Comparison of ENCODE assay signal across 8 cellular contexts in genomic region chr6:137033828-137034227, GRCh38. TPM values are rescaled to one million over a fixed set of nuclear protein-coding genes. Genes with fewer than 3 reads are reported as not detected.
DNase-seq lines count a peak whose midpoint lies in the region; ATAC-seq and TF ChIP-seq lines count a peak whose summit lies in the region.

No MANE protein-coding gene starts in this region.

- H3K36me3 ChIP-seq in body of pancreas (replicated peaks in 1 of 2; ENCODE audit: insufficient read depth in 1 of 2, low read depth in 2 of 2), result no peaks in the 10 kb centered on the region

- no peak for TF ChIP-seq POLR2A in body of pancreas (IDR thresholded peaks at IDR 0.05)

- no peak overlapping the region for H3K27ac ChIP-seq in body of pancreas

- TF ChIP-seq CTCF in GM12864 (IDR thresholded peaks at IDR 0.05; ENCODE audit: low read depth, low read length, missing control alignments) (no peak), body of pancreas (IDR thresholded peaks at IDR 0.05) (no peak)

- intact Hi-C loops in body of pancreas (cut with DNase I), result no loop called here

- H3K9me3 ChIP-seq in body of pancreas, result no peaks in the 10 kb centered on the region

- H3K27me3 ChIP-seq in body of pancreas, result no peaks in the 10 kb centered on the region

- ATAC-seq in GM21786 (IDR thresholded peaks at IDR 0.05; ENCODE audit: unreplicated experiment) (peak; percentile 99), body of pancreas (no peak)

- DNase-seq in GM12864 (ENCODE audit: low read depth) (peak; percentile 40), MV-4-11 (lab: John Stamatoyannopoulos, UW) (peak; percentile 91), activated T-helper 1 cell treated with Interleukin-2 at 50 U/mL for 16 hours (ENCODE audit: low read depth) (peak; percentile 16), superior temporal gyrus (ENCODE audit: extremely low spot score) (no peak), NCI-H1105 treated with DMSO at 0.1 percent for 48 hours (lab: John Stamatoyannopoulos, UW) (no peak), body of pancreas (no peak)
- DNase-seq in stimulated activated CD8-positive, alpha-beta memory T cell treated with anti-CD3 and anti-CD28 coated beads, Interleukin-4, amount 100 ng/mL, for 4 hours (ENCODE audit: low read depth in 2 of 2, low spot score in 1 of 2), result peak; percentile 11 to 34

- H3K4me1 ChIP-seq in body of pancreas, result no peaks in the 10 kb centered on the region

- H3K4me3 ChIP-seq in GM12864 (ENCODE audit: low read depth, low read length) (no peak overlapping the region), body of pancreas (no peak overlapping the region)

- 69 to 95% methylated on average over 2 of the region's 2 CpGs for WGBS in body of pancreas, 2 donors

RNA-seq across cellular contexts. Expression of gene IL20RA, which starts 10.9 kb away (rescaled TPM):
- 10 to 100 TPM; 12.7 to 23.7 TPM for total RNA-seq in body of pancreas

Comparison
In these comparisons a context has a peak if more than half of its experiments do, and no peak if none do; other contexts are left out.
1. DNase-seq: peak in GM12864 (single experiment), MV-4-11 (single experiment), activated T-helper 1 cell treated with Interleukin-2 at 50 U/mL for 16 hours (single experiment) and stimulated activated CD8-positive, alpha-beta memory T cell treated with anti-CD3 and anti-CD28 coated beads, Interleukin-4, amount 100 ng/mL, for 4 hours (2 of 2); none in superior temporal gyrus (single experiment), NCI-H1105 treated with DMSO at 0.1 percent for 48 hours (single experiment) and body of pancreas (0 of 4).